In genomic region chr6:89122625-89123024, GRCh38 we compare ENCODE assay signal across 9 cellular contexts. TPM values are rescaled to one million over a fixed set of nuclear protein-coding genes. Genes with fewer than 3 reads are reported as not detected.
DNase-seq lines count a peak whose midpoint lies in the region; ATAC-seq and TF ChIP-seq lines count a peak whose summit lies in the region.
"Had no signal": no experiment of that assay in that cellular context is flagged by ENCODE, and none has a peak within 500 bp of the region (broad histone marks: within the 10 kb centered on the region; RNA-seq: fewer than 3 reads in every experiment).

No MANE protein-coding gene starts in this region.

- peak; percentile 68 for ATAC-seq in GM21447 (IDR thresholded peaks at IDR 0.05; ENCODE audit: unreplicated experiment)
- no peak for ATAC-seq in body of pancreas
- ATAC-seq in HG02852 (IDR thresholded peaks at IDR 0.05; ENCODE audit: unreplicated experiment): no peak
- no peak for ATAC-seq in HG03135 (IDR thresholded peaks at IDR 0.05; ENCODE audit: unreplicated experiment)

- no peak overlapping the region for H3K4me3 ChIP-seq in body of pancreas
- H3K4me3 ChIP-seq: skin epidermis had no signal

- H3K27me3 ChIP-seq in body of pancreas: no peaks in the 10 kb centered on the region

- no peak overlapping the region for H3K27ac ChIP-seq in body of pancreas
- H3K27ac ChIP-seq: skin epidermis had no signal

- DNase-seq in DMS153 (lab: John Stamatoyannopoulos, UW) (peak; percentile 58), NCI-H2227 treated with DMSO at 0.1 percent for 48 hours (lab: John Stamatoyannopoulos, UW) (peak; percentile 19), body of pancreas (peak in 1 of 4 donors; percentile 13), left kidney (ENCODE audit: low read depth, low spot score) (peak; percentile 62)
- no peak for DNase-seq in activated T-cell treated with anti-CD3 and anti-CD28 coated beads, Interleukin-2, amount 50 U/mL, for 1 hour

- no peaks in the 10 kb centered on the region for H3K36me3 ChIP-seq in body of pancreas (replicated peaks in 1 of 2; ENCODE audit: insufficient read depth in 1 of 2, low read depth in 2 of 2)

- peak in 6 of 7 experiments; percentile 26 to 56 (median 50) for TF ChIP-seq CTCF in body of pancreas (IDR thresholded peaks at IDR 0.05)

- TF ChIP-seq POLR2A in body of pancreas (IDR thresholded peaks at IDR 0.05): no peak

- intact Hi-C loops in body of pancreas (cut with DNase I): loop anchor here (10.0 kb wide), 1 partner anchor 122 kb away; no protein-coding TSS in a partner anchor

- H3K9me3 ChIP-seq in body of pancreas: no peaks in the 10 kb centered on the region

- H3K4me1 ChIP-seq in body of pancreas: peaks cover 6% of the 10 kb centered on the region

RNA-seq across cellular contexts. Expression of gene SRSF12, which starts 4.8 kb away (rescaled TPM):
- under 1 TPM; 0.52 to 0.99 TPM for total RNA-seq in body of pancreas

RNA-seq across cellular contexts. Expression of gene PM20D2, which starts 23.2 kb away (rescaled TPM):
- total RNA-seq in body of pancreas: 10 to 100 TPM; 10.5 to 15.3 TPM

RNA-seq across cellular contexts. Expression of gene PNRC1, which starts 42.1 kb away (rescaled TPM):
- total RNA-seq in body of pancreas: 100 to 1,000 TPM; 133 to 179 TPM
